1 cellular context compared by ENCODE assay signal in genomic region chr1:229130028-229130668, GRCh38.
TF ChIP-seq lines count a peak whose summit lies in the region.

No MANE protein-coding gene starts in this region.

TF ChIP-seq in HepG2, 621 proteins besides CTCF, POLR2A, EP300 and RAD21 (continued from another document):
- TF ChIP-seq ZNF362 (CRISPR knock-in tag; IDR thresholded peaks at IDR 0.05; ENCODE audit: borderline replicate concordance) (no peak), STAT6 (CRISPR knock-in tag; IDR thresholded peaks at IDR 0.05; ENCODE audit: borderline replicate concordance) (no peak), JUN (CRISPR knock-in tag; IDR thresholded peaks at IDR 0.05) (peak; percentile 42; the same call in 1 of the 2 replicates), STAG1 (CRISPR knock-in tag; IDR thresholded peaks at IDR 0.05) (peak; percentile 21; the same call in 1 of the 2 replicates), ZNF235 (CRISPR knock-in tag; IDR thresholded peaks at IDR 0.05; ENCODE audit: borderline replicate concordance) (no peak), MATR3 (CRISPR knock-in tag; IDR thresholded peaks at IDR 0.05) (no peak), ZC3H4 (CRISPR knock-in tag; IDR thresholded peaks at IDR 0.05; ENCODE audit: borderline replicate concordance) (no peak), SMARCC2 (IDR thresholded peaks at IDR 0.05) (no peak), ZMAT3 (CRISPR knock-in tag; conservative IDR thresholded peaks at IDR 0.05) (0 out of 2 replicates have a peak, but pooled peaks have one; percentile 30), MEIS2 (CRISPR knock-in tag; IDR thresholded peaks at IDR 0.05) (no peak; the same call in 1 of the 2 replicates), ZNF24 (IDR thresholded peaks at IDR 0.05) (no peak), ZFYVE20 (CRISPR knock-in tag; IDR thresholded peaks at IDR 0.05; ENCODE audit: borderline replicate concordance, low read depth) (no peak), NCOA1 (CRISPR knock-in tag; IDR thresholded peaks at IDR 0.05) (peak; percentile 74; the same call in 1 of the 2 replicates), HMG20B (CRISPR knock-in tag; conservative IDR thresholded peaks at IDR 0.05) (peak; percentile 38; the same call in 1 of the 2 replicates), MXI1 (IDR thresholded peaks at IDR 0.05; ENCODE audit: borderline replicate concordance, low read depth, low read length) (no peak), PHF5A (CRISPR knock-in tag; IDR thresholded peaks at IDR 0.05; ENCODE audit: low read depth, unreplicated experiment) (no peak), ZNF296 (CRISPR knock-in tag; conservative IDR thresholded peaks at IDR 0.05) (no peak), CBX2 (IDR thresholded peaks at IDR 0.05; ENCODE audit: low read depth, low read length) (no peak), CBX2 (CRISPR knock-in tag; IDR thresholded peaks at IDR 0.05; ENCODE audit: low read depth) (no peak), MAFF (IDR thresholded peaks at IDR 0.05; ENCODE audit: low read depth, low read length) (no peak), MYPOP (CRISPR knock-in tag; IDR thresholded peaks at IDR 0.05) (peak; percentile 68), ZNF274 (CRISPR knock-in tag; IDR thresholded peaks at IDR 0.05) (no peak), ZNF589 (CRISPR knock-in tag; conservative IDR thresholded peaks at IDR 0.05) (no peak), ZNF766 (CRISPR knock-in tag; IDR thresholded peaks at IDR 0.05; ENCODE audit: borderline replicate concordance) (no peak), ZSCAN30 (CRISPR knock-in tag; IDR thresholded peaks at IDR 0.05) (no peak)
- TF ChIP-seq, protein P1, sequence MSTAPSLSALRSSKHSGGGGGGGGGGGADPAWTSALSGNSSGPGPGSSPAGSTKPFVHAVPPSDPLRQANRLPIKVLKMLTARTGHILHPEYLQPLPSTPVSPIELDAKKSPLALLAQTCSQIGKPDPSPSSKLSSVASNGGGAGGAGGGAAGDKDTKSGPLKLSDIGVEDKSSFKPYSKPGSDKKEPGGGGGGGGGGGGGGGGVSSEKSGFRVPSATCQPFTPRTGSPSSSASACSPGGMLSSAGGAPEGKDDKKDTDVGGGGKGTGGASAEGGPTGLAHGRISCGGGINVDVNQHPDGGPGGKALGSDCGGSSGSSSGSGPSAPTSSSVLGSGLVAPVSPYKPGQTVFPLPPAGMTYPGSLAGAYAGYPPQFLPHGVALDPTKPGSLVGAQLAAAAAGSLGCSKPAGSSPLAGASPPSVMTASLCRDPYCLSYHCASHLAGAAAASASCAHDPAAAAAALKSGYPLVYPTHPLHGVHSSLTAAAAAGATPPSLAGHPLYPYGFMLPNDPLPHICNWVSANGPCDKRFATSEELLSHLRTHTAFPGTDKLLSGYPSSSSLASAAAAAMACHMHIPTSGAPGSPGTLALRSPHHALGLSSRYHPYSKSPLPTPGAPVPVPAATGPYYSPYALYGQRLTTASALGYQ (CRISPR knock-in tag; IDR thresholded peaks at IDR 0.05), result peak; percentile 59
- TF ChIP-seq, protein P2, sequence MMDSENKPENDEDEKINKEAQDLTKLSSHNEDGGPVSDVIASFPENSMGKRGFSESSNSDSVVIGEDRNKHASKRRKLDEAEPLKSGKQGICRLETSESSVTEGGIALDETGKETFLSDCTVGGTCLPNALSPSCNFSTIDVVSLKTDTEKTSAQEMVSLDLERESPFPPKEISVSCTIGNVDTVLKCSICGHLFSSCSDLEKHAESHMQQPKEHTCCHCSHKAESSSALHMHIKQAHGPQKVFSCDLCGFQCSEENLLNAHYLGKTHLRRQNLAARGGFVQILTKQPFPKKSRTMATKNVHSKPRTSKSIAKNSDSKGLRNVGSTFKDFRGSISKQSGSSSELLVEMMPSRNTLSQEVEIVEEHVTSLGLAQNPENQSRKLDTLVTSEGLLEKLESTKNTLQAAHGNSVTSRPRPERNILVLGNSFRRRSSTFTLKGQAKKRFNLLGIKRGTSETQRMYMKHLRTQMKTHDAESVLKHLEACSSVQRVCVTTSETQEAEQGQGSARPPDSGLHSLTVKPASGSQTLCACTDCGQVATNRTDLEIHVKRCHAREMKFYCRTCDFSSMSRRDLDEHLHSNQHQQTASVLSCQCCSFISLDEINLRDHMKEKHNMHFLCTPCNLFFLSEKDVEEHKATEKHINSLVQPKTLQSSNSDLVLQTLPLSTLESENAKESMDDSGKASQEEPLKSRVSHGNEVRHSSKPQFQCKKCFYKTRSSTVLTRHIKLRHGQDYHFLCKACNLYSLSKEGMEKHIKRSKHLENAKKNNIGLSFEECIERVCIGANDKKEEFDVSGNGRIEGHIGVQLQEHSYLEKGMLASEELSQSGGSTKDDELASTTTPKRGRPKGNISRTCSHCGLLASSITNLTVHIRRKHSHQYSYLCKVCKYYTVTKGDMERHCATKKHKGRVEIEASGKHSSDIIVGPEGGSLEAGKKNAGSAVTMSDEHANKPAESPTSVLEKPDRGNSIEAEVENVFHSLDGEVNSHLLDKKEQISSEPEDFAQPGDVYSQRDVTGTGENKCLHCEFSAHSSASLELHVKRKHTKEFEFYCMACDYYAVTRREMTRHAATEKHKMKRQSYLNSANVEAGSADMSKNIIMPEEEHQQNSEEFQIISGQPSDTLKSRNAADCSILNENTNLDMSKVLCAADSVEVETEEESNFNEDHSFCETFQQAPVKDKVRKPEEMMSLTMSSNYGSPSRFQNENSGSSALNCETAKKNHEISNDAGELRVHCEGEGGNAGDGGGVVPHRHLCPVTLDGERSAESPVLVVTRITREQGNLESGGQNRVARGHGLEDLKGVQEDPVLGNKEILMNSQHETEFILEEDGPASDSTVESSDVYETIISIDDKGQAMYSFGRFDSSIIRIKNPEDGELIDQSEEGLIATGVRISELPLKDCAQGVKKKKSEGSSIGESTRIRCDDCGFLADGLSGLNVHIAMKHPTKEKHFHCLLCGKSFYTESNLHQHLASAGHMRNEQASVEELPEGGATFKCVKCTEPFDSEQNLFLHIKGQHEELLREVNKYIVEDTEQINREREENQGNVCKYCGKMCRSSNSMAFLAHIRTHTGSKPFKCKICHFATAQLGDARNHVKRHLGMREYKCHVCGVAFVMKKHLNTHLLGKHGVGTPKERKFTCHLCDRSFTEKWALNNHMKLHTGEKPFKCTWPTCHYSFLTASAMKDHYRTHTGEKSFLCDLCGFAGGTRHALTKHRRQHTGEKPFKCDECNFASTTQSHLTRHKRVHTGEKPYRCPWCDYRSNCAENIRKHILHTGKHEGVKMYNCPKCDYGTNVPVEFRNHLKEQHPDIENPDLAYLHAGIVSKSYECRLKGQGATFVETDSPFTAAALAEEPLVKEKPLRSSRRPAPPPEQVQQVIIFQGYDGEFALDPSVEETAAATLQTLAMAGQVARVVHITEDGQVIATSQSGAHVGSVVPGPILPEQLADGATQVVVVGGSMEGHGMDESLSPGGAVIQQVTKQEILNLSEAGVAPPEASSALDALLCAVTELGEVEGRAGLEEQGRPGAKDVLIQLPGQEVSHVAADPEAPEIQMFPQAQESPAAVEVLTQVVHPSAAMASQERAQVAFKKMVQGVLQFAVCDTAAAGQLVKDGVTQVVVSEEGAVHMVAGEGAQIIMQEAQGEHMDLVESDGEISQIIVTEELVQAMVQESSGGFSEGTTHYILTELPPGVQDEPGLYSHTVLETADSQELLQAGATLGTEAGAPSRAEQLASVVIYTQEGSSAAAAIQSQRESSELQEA (CRISPR knock-in tag; IDR thresholded peaks at IDR 0.05; ENCODE audit: not compliant biosample characterization), result no peak
- TF ChIP-seq, protein P3, sequence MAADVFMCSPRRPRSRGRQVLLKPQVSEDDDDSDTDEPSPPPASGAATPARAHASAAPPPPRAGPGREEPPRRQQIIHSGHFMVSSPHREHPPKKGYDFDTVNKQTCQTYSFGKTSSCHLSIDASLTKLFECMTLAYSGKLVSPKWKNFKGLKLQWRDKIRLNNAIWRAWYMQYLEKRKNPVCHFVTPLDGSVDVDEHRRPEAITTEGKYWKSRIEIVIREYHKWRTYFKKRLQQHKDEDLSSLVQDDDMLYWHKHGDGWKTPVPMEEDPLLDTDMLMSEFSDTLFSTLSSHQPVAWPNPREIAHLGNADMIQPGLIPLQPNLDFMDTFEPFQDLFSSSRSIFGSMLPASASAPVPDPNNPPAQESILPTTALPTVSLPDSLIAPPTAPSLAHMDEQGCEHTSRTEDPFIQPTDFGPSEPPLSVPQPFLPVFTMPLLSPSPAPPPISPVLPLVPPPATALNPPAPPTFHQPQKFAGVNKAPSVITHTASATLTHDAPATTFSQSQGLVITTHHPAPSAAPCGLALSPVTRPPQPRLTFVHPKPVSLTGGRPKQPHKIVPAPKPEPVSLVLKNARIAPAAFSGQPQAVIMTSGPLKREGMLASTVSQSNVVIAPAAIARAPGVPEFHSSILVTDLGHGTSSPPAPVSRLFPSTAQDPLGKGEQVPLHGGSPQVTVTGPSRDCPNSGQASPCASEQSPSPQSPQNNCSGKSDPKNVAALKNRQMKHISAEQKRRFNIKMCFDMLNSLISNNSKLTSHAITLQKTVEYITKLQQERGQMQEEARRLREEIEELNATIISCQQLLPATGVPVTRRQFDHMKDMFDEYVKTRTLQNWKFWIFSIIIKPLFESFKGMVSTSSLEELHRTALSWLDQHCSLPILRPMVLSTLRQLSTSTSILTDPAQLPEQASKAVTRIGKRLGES (CRISPR knock-in tag; IDR thresholded peaks at IDR 0.05; ENCODE audit: borderline replicate concordance), result no peak
- TF ChIP-seq, protein P4, sequence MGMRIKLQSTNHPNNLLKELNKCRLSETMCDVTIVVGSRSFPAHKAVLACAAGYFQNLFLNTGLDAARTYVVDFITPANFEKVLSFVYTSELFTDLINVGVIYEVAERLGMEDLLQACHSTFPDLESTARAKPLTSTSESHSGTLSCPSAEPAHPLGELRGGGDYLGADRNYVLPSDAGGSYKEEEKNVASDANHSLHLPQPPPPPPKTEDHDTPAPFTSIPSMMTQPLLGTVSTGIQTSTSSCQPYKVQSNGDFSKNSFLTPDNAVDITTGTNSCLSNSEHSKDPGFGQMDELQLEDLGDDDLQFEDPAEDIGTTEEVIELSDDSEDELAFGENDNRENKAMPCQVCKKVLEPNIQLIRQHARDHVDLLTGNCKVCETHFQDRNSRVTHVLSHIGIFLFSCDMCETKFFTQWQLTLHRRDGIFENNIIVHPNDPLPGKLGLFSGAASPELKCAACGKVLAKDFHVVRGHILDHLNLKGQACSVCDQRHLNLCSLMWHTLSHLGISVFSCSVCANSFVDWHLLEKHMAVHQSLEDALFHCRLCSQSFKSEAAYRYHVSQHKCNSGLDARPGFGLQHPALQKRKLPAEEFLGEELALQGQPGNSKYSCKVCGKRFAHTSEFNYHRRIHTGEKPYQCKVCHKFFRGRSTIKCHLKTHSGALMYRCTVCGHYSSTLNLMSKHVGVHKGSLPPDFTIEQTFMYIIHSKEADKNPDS (CRISPR knock-in tag; IDR thresholded peaks at IDR 0.05), result no peak
- TF ChIP-seq, protein P5, sequence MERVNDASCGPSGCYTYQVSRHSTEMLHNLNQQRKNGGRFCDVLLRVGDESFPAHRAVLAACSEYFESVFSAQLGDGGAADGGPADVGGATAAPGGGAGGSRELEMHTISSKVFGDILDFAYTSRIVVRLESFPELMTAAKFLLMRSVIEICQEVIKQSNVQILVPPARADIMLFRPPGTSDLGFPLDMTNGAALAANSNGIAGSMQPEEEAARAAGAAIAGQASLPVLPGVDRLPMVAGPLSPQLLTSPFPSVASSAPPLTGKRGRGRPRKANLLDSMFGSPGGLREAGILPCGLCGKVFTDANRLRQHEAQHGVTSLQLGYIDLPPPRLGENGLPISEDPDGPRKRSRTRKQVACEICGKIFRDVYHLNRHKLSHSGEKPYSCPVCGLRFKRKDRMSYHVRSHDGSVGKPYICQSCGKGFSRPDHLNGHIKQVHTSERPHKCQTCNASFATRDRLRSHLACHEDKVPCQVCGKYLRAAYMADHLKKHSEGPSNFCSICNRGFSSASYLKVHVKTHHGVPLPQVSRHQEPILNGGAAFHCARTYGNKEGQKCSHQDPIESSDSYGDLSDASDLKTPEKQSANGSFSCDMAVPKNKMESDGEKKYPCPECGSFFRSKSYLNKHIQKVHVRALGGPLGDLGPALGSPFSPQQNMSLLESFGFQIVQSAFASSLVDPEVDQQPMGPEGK (CRISPR knock-in tag; IDR thresholded peaks at IDR 0.05), result peak; percentile 80
